ENCODE assay signal across 10 cellular contexts in genomic region chr16:15951852-15952251, GRCh38. TPM values are rescaled to one million over a fixed set of nuclear protein-coding genes. Genes with fewer than 3 reads are reported as not detected.
DNase-seq lines count a peak whose midpoint lies in the region; ATAC-seq and TF ChIP-seq lines count a peak whose summit lies in the region.
"Had no signal": no experiment of that assay in that cellular context is flagged by ENCODE, and none has a peak within 500 bp of the region (broad histone marks: within the 10 kb centered on the region; RNA-seq: fewer than 3 reads in every experiment).

No MANE protein-coding gene starts in this region.

- POLR2A ChIA-PET in Panc1 (lab: Charles Lee), result interaction anchor here (0.5 to 0.6 kb wide), 2 partner anchors 53 to 114 kb away, joined by 4 to 5 read pairs; no protein-coding TSS in a partner anchor

- H2BK12ac ChIP-seq in neuronal stem cell (ENCODE audit: low read length), result no peak overlapping the region

- TF ChIP-seq POLR2A in esophagus squamous epithelium (IDR thresholded peaks at IDR 0.05) (no peak), prostate gland (IDR thresholded peaks at IDR 0.05) (no peak)

- peak overlapping the region; percentile 98 for H3K27ac ChIP-seq in Panc1 (ENCODE audit: low read length)
- peak overlapping the region; percentile 44 to 96 (median 78) for H3K27ac ChIP-seq in esophagus squamous epithelium
- peak overlapping the region; percentile 49 for H3K27ac ChIP-seq in stomach smooth muscle (ENCODE audit: low read length)
- peak overlapping the region in 1 of 2 donors; percentile 45 for H3K27ac ChIP-seq in prostate gland
- no peak overlapping the region for H3K27ac ChIP-seq in neuronal stem cell (replicated peaks; ENCODE audit: low read length)

- no peaks in the 10 kb centered on the region for H3K9me3 Mint-ChIP-seq in activated CD4-positive, alpha-beta T cell treated with anti-CD3 and anti-CD28 coated beads, Interleukin-2, amount 10 ng/mL, durations not matched to agents 24 days and 14 days

- peak overlapping the region; percentile 86 for H3K27ac Mint-ChIP-seq in activated CD4-positive, alpha-beta T cell treated with anti-CD3 and anti-CD28 coated beads, Interleukin-2, amount 10 ng/mL, durations not matched to agents 24 days and 14 days

- TF ChIP-seq CTCF in Panc1 (IDR thresholded peaks at IDR 0.05) (no peak), esophagus squamous epithelium (IDR thresholded peaks at IDR 0.05) (no peak), prostate gland (IDR thresholded peaks at IDR 0.05) (no peak)

- peak overlapping the region; percentile 76 to 77 for H3K4me3 ChIP-seq in Panc1 (ENCODE audit: low read depth in 2 of 2, low read length in 2 of 2)
- H3K4me3 ChIP-seq in esophagus squamous epithelium, result peak overlapping the region in 2 of 4 donors; percentile 3 to 95
- H3K4me3 ChIP-seq in stomach smooth muscle (ENCODE audit: low read length in 2 of 2), result peak overlapping the region in 1 of 2 donors; percentile 87
- H3K4me3 ChIP-seq in prostate gland, result no peak overlapping the region
- no peak overlapping the region for H3K4me3 ChIP-seq in neuronal stem cell (ENCODE audit: low read length in 2 of 2)

- H3K4me1 ChIP-seq in Panc1 (ENCODE audit: control insufficient read depth, insufficient read depth, low read length) (peaks cover 74% of the 10 kb centered on the region), esophagus squamous epithelium (peaks cover 13 to 81% (median 40%) of the 10 kb centered on the region in 3 donors), stomach smooth muscle (ENCODE audit: control insufficient read depth, insufficient read depth, low read length) (peaks cover 49% of the 10 kb centered on the region), prostate gland (replicated peaks) (peaks cover 4% of the 10 kb centered on the region), neuronal stem cell (ENCODE audit: control insufficient read depth in 2 of 2, insufficient read depth in 1 of 2, low read depth in 1 of 2, low read length in 2 of 2) (peaks cover 4 to 7% of the 10 kb centered on the region in 2 donors)

- in situ Hi-C loops in Panc1 (cut with HindIII; ENCODE audit: low pct_unique_long_range_greater_than_20kb, low sequenced_read_pairs), result no loop called here

- no peak overlapping the region for H4K8ac ChIP-seq in neuronal stem cell (ENCODE audit: low read depth, low read length)

- H3K4me3 Mint-ChIP-seq in activated CD4-positive, alpha-beta T cell treated with anti-CD3 and anti-CD28 coated beads, Interleukin-2, amount 10 ng/mL, durations not matched to agents 24 days and 14 days, result peak overlapping the region; percentile 94

- no peaks in the 10 kb centered on the region for H3K27me3 Mint-ChIP-seq in activated CD4-positive, alpha-beta T cell treated with anti-CD3 and anti-CD28 coated beads, Interleukin-2, amount 10 ng/mL, durations not matched to agents 24 days and 14 days

- no peak overlapping the region for H3K14ac ChIP-seq in neuronal stem cell (ENCODE audit: low read length)

- no peak overlapping the region for H2AFZ ChIP-seq in neuronal stem cell (ENCODE audit: low read length)

- H3K9ac ChIP-seq in stomach smooth muscle (ENCODE audit: low read length in 2 of 2) (peak overlapping the region; percentile 13 to 31), neuronal stem cell (ENCODE audit: low read depth, low read length, poor library complexity) (no peak overlapping the region)

- no peak overlapping the region for H2BK5ac ChIP-seq in neuronal stem cell (ENCODE audit: low read length)

- H3K9me3 ChIP-seq in Panc1 (ENCODE audit: control insufficient read depth, insufficient read depth, low read depth, low read length), result no peaks in the 10 kb centered on the region
- H3K9me3 ChIP-seq in esophagus squamous epithelium, result no peaks in the 10 kb centered on the region
- no peaks in the 10 kb centered on the region for H3K9me3 ChIP-seq in stomach smooth muscle (ENCODE audit: control insufficient read depth in 2 of 2, low read length in 2 of 2)
- no peaks in the 10 kb centered on the region for H3K9me3 ChIP-seq in prostate gland
- peaks cover 0 to 3% of the 10 kb centered on the region in 2 donors for H3K9me3 ChIP-seq in neuronal stem cell (replicated peaks in 1 of 2; ENCODE audit: control insufficient read depth in 2 of 2, insufficient read depth in 1 of 2, low read depth in 1 of 2, low read length in 2 of 2)

- no peak overlapping the region for H2BK120ac ChIP-seq in neuronal stem cell (ENCODE audit: low read depth, low read length)

- H3K4ac ChIP-seq in neuronal stem cell (ENCODE audit: low read length), result no peak overlapping the region

- H3K27me3 ChIP-seq in Panc1 (ENCODE audit: control insufficient read depth, insufficient read depth, low read length), result no peaks in the 10 kb centered on the region
- H3K27me3 ChIP-seq in esophagus squamous epithelium, result no peaks in the 10 kb centered on the region
- H3K27me3 ChIP-seq in stomach smooth muscle (ENCODE audit: control insufficient read depth in 1 of 2, insufficient read depth in 2 of 2, low read length in 2 of 2), result no peaks in the 10 kb centered on the region
- H3K27me3 ChIP-seq in prostate gland (replicated peaks; ENCODE audit: insufficient read depth), result no peaks in the 10 kb centered on the region
- peaks cover 0 to 30% (median 0%) of the 10 kb centered on the region in 3 experiments for H3K27me3 ChIP-seq in neuronal stem cell (ENCODE audit: control insufficient read depth in 3 of 3, insufficient read depth in 3 of 3, low read depth in 1 of 3, low read length in 3 of 3)

- H2AK5ac ChIP-seq in neuronal stem cell (ENCODE audit: low read depth, low read length), result no peak overlapping the region

- peaks cover 8% of the 10 kb centered on the region for H3K79me1 ChIP-seq in neuronal stem cell (ENCODE audit: low read depth, low read length)

- no peak overlapping the region for H3K4me2 ChIP-seq in neuronal stem cell (ENCODE audit: insufficient read depth, low read length, poor library complexity, severe bottlenecking)

- WGBS in esophagus squamous epithelium, 2 donors, result 65 to 68% methylated on average over 5 to 6 of the region's 8 CpGs
- WGBS in prostate gland, result 89% methylated on average over 8 of the region's 8 CpGs
- WGBS in neuronal stem cell (ENCODE audit: extremely low coverage in 2 of 2, insufficient read length in 2 of 2, insufficient replicate concordance in 1 of 2), 2 donors, result no CpG with 5 or more reads among the region's 8 CpGs

- BruUV-seq in Panc1 (replicated peaks; lab: Mats Ljungman, UMichigan), result no TSS peak

- peaks cover 32% of the 10 kb centered on the region for H3K36me3 Mint-ChIP-seq in activated CD4-positive, alpha-beta T cell treated with anti-CD3 and anti-CD28 coated beads, Interleukin-2, amount 10 ng/mL, durations not matched to agents 24 days and 14 days (ENCODE audit: low read depth)

- H3K36me3 ChIP-seq in Panc1 (ENCODE audit: control insufficient read depth, insufficient read depth, low read length), result no peaks in the 10 kb centered on the region; the same call in 1 of the 2 replicates
- no peaks in the 10 kb centered on the region for H3K36me3 ChIP-seq in esophagus squamous epithelium
- H3K36me3 ChIP-seq in stomach smooth muscle (ENCODE audit: control insufficient read depth in 2 of 2, insufficient read depth in 2 of 2, low read length in 2 of 2), result no peaks in the 10 kb centered on the region
- no peaks in the 10 kb centered on the region for H3K36me3 ChIP-seq in prostate gland
- H3K36me3 ChIP-seq in neuronal stem cell (replicated peaks in 1 of 2; ENCODE audit: control insufficient read depth in 2 of 2, insufficient read depth in 2 of 2, low read length in 2 of 2), result no peaks in the 10 kb centered on the region

- no peak for DNase-seq in activated CD4-positive, alpha-beta T cell treated with anti-CD3 and anti-CD28 coated beads, Interleukin-2, amount 10 ng/mL, durations not matched to agents 24 days and 14 days
- no peak for DNase-seq in activated CD4-positive, alpha-beta T cell treated with anti-CD3 and anti-CD28 coated beads, Interleukin-2, amount 50 U/mL, for 1 hour
- no peak for DNase-seq in Panc1 (ENCODE audit: low read depth, low spot score)
- DNase-seq in esophagus squamous epithelium (lab: John Stamatoyannopoulos, UW), result no peak
- DNase-seq in prostate gland (ENCODE audit: low spot score), result no peak
- DNase-seq in neuronal stem cell (ENCODE audit: low spot score), result no peak
- no peak for DNase-seq in NCI-H446 treated with DMSO at 0.1 percent for 48 hours (lab: John Stamatoyannopoulos, UW)
- DNase-seq: ACHN; stimulated activated CD4-positive, alpha-beta T cell treated with anti-CD3 and anti-CD28 coated beads, Interleukin-12 subunit alpha, Interleukin-12 subunit beta, amount 100 ng/mL, for 4 hours had no signal

- no peak overlapping the region for H4K91ac ChIP-seq in neuronal stem cell (ENCODE audit: low read depth, low read length, poor library complexity)

- CTCF ChIA-PET in Panc1 (lab: Charles Lee), result no interaction called here

- H3K4me1 Mint-ChIP-seq in activated CD4-positive, alpha-beta T cell treated with anti-CD3 and anti-CD28 coated beads, Interleukin-2, amount 10 ng/mL, durations not matched to agents 24 days and 14 days, result peaks cover 52% of the 10 kb centered on the region

- no peak overlapping the region for H3K18ac ChIP-seq in neuronal stem cell (ENCODE audit: low read length)

- ATAC-seq in Panc1, result no peak

- H3K23ac ChIP-seq in neuronal stem cell (ENCODE audit: low read depth, low read length, poor library complexity), result no peak overlapping the region

- intact Hi-C loops in activated CD4-positive, alpha-beta T cell treated with anti-CD3 and anti-CD28 coated beads, Interleukin-2, amount 10 ng/mL, durations not matched to agents 24 days and 14 days (cut with micrococcal nuclease), result loop anchor here (5.0 kb wide), 2 partner anchors 45 to 95 kb away; no protein-coding TSS in a partner anchor
- intact Hi-C loops in Panc1 (cut with micrococcal nuclease; ENCODE audit: unreplicated experiment), result loop anchor here (5.0 kb wide), 1 partner anchor 40 kb away; no protein-coding TSS in a partner anchor
- intact Hi-C loops in esophagus squamous epithelium (cut with DNase I), result no loop called here
- intact Hi-C loops in prostate gland (cut with DNase I), result loop anchor here (5.0 to 10.0 kb wide), 3 partner anchors 45 to 113 kb away; no protein-coding TSS in a partner anchor

- no peak overlapping the region for H2BK15ac ChIP-seq in neuronal stem cell (ENCODE audit: low read length)

RNA-seq across cellular contexts. Expression of gene ABCC1, which starts 2.4 kb away (rescaled TPM):
- 92.2 and 93.5 TPM in 2 replicates for total RNA-seq in activated CD4-positive, alpha-beta T cell treated with anti-CD3 and anti-CD28 coated beads, Interleukin-2, amount 10 ng/mL, durations not matched to agents 24 days and 14 days
- total RNA-seq in Panc1 (2021; ENCODE audit: unreplicated experiment) (296 TPM), esophagus squamous epithelium (10 to 100 TPM; 22.9 to 56.7 (median 46.9) TPM), prostate gland (10 to 100 TPM; 33.4 to 87.7 TPM)
- 397 TPM for polyA plus RNA-seq in Panc1 (2012; ENCODE audit: insufficient read length)
- polyA plus RNA-seq in neuronal stem cell (2013, experiment 1 of 2), result 19.1 TPM
- polyA plus RNA-seq in neuronal stem cell (2013, experiment 2 of 2), result 19.6 TPM

Comparison
In these comparisons a context has a peak if more than half of its experiments do, and no peak if none do; other contexts are left out.
1. H3K4me3 ChIP-seq: peak in Panc1 (2 of 2); none in prostate gland (0 of 2) and neuronal stem cell (0 of 2).